ENCODE assay signal across 30 cellular contexts in genomic region chr9:37566716-37567115, GRCh38. TPM values are rescaled to one million over a fixed set of nuclear protein-coding genes. Genes with fewer than 3 reads are reported as not detected.
A peak's percentile ranks its signal among the peaks of the same experiment; 100 is the strongest.
DNase-seq lines count a peak whose midpoint lies in the region; ATAC-seq and TF ChIP-seq lines count a peak whose summit lies in the region.
"Had no signal": no experiment of that assay in that cellular context is flagged by ENCODE, and none has a peak within 500 bp of the region (broad histone marks: within the 10 kb centered on the region; RNA-seq: fewer than 3 reads in every experiment).

No MANE protein-coding gene starts in this region.

- no peaks in the 10 kb centered on the region for H4K20me1 ChIP-seq in SK-N-SH (ENCODE audit: insufficient read depth)

- TF ChIP-seq EP300 in SK-N-SH (IDR thresholded peaks at IDR 0.05; ENCODE audit: borderline replicate concordance in 1 of 2, low read depth in 1 of 2, low read length in 1 of 2): no peak

- WGBS in SK-N-SH (ENCODE audit: low lambda C conversion rate): 35% methylated on average over 3 of the region's 3 CpGs

- CTCF ChIA-PET in SK-N-SH (lab: Yijun Ruan, JAX): no interaction called here

- no peak overlapping the region for H3K9ac ChIP-seq in SK-N-SH
- H3K9ac ChIP-seq: KMS-11 had no signal

- no peaks in the 10 kb centered on the region for H3K27me3 Mint-ChIP-seq in naive B cell
- peaks cover 3% of the 10 kb centered on the region for H3K27me3 Mint-ChIP-seq in nephron progenitor cell (ENCODE audit: low read depth, poor library complexity)
- H3K27me3 Mint-ChIP-seq: activated naive CD8-positive, alpha-beta T cell treated with anti-CD3 and anti-CD28 coated beads for 36 hours had no signal

- H3K36me3 Mint-ChIP-seq in naive B cell (peaks cover 13 to 17% of the 10 kb centered on the region in 2 donors), nephron progenitor cell (ENCODE audit: low read depth) (peaks cover 80% of the 10 kb centered on the region)

- H3K9me3 Mint-ChIP-seq in naive B cell: peaks cover 7 to 31% (median 20%) of the 10 kb centered on the region in 7 donors
- peaks cover 35% of the 10 kb centered on the region for H3K9me3 Mint-ChIP-seq in nephron progenitor cell

- ATAC-seq in HG02938 (IDR thresholded peaks at IDR 0.05; ENCODE audit: unreplicated experiment) (peak; percentile 18), naive B cell (ENCODE audit: low read depth in 2 of 2) (no peak), HG03460 (IDR thresholded peaks at IDR 0.05; ENCODE audit: unreplicated experiment) (no peak)
- ATAC-seq: CD8-positive, alpha-beta T cell; gastrocnemius medialis; lower lobe of right lung; PC-3; stimulated activated effector memory CD8-positive, alpha-beta T cell treated with anti-CD3 and anti-CD28 coated beads, Interleukin-12 subunit alpha, Interleukin-12 subunit beta, amount 100 ng/mL, for 72 hours had no signal

- no peaks in the 10 kb centered on the region for H3K9me3 ChIP-seq in SK-N-SH
- H3K9me3 ChIP-seq: gastrocnemius medialis, HAP-1, lower lobe of right lung, neutrophil, suprapubic skin had no signal

- H3K4me1 ChIP-seq in SK-N-SH (ENCODE audit: control insufficient read depth in 1 of 2, insufficient read depth in 2 of 2, low read depth in 1 of 2, low read length in 1 of 2): no peaks in the 10 kb centered on the region; a peak in 1 of 4 replicates
- H3K4me1 ChIP-seq: HAP-1, lower lobe of right lung, suprapubic skin had no signal

- peak overlapping the region in 3 of 6 donors; percentile 50 to 90 (median 83) for H3K27ac Mint-ChIP-seq in naive B cell
- no peak overlapping the region for H3K27ac Mint-ChIP-seq in nephron progenitor cell
- H3K27ac Mint-ChIP-seq: activated naive CD8-positive, alpha-beta T cell treated with anti-CD3 and anti-CD28 coated beads for 36 hours; CD8-positive, alpha-beta T cell; stimulated activated effector memory CD8-positive, alpha-beta T cell treated with anti-CD3 and anti-CD28 coated beads, Interleukin-12 subunit alpha, Interleukin-12 subunit beta, amount 100 ng/mL, for 72 hours; T-helper 1 cell treated with Interleukin-12 subunit alpha and Interleukin-12 subunit beta and Interleukin-4 antibody, amounts not matched to agents 30 μg/mL and 1 μg/mL, for 36 hours had no signal

- DNase-seq in GM12864 (ENCODE audit: low read depth) (no peak), SK-N-SH (peak; percentile 40), naive B cell (no peak), retina (no peak), nephron progenitor cell (no peak)
- DNase-seq: activated CD4-positive, alpha-beta T cell treated with anti-CD3 and anti-CD28 coated beads, Interleukin-2, amount 50 U/mL, for 1 hour; activated naive CD8-positive, alpha-beta T cell treated with anti-CD3 and anti-CD28 coated beads for 36 hours; CD8-positive, alpha-beta T cell; DMS53; effector CD4-positive, alpha-beta T cell; gastrocnemius medialis; hypothalamus; islet precursor cell; lower lobe of right lung; NCI-H1694 treated with DMSO at 0.1 percent for 48 hours; NCI-H2227 treated with DMSO at 0.1 percent for 48 hours; NCI-H774; PC-3; SIG-M5; stimulated activated CD4-positive, alpha-beta T cell treated with anti-CD3 and anti-CD28 coated beads, Interleukin-2, amount 100 ng/mL, for 24 hours had no signal

- 0 out of 4 replicates have a peak overlapping the region, but pooled peaks of 1 of the 2 experiments have one; percentile 24 for H3K27ac ChIP-seq in SK-N-SH (ENCODE audit: low read depth in 2 of 2, low read length in 1 of 2)
- H3K27ac ChIP-seq: KMS-11, lower lobe of right lung, neutrophil, skin epidermis, suprapubic skin, VCaP had no signal

- H3K4me3 Mint-ChIP-seq in naive B cell (peak overlapping the region in 5 of 8 donors; percentile 3 to 89 (median 64)), nephron progenitor cell (no peak overlapping the region)
- H3K4me3 Mint-ChIP-seq: activated naive CD8-positive, alpha-beta T cell treated with anti-CD3 and anti-CD28 coated beads for 36 hours; CD8-positive, alpha-beta T cell; stimulated activated effector memory CD8-positive, alpha-beta T cell treated with anti-CD3 and anti-CD28 coated beads, Interleukin-12 subunit alpha, Interleukin-12 subunit beta, amount 100 ng/mL, for 72 hours; T-helper 1 cell treated with Interleukin-12 subunit alpha and Interleukin-12 subunit beta and Interleukin-4 antibody, amounts not matched to agents 30 μg/mL and 1 μg/mL, for 36 hours had no signal

- H3F3A ChIP-seq in SK-N-SH (replicated peaks; ENCODE audit: insufficient read depth): no peaks in the 10 kb centered on the region

- TF ChIP-seq RAD21 in SK-N-SH (IDR thresholded peaks at IDR 0.05; ENCODE audit: low read length): no peak

- H3K79me2 ChIP-seq in SK-N-SH (ENCODE audit: insufficient read depth): 0 out of 2 replicates have a peak, but pooled peaks cover 12% of the 10 kb centered on the region

- H3K27me3 ChIP-seq in SK-N-SH (ENCODE audit: insufficient read depth): no peaks in the 10 kb centered on the region
- H3K27me3 ChIP-seq: gastrocnemius medialis, neutrophil, suprapubic skin had no signal

- POLR2A ChIA-PET in SK-N-SH (lab: Yijun Ruan, JAX): interaction anchor here (2.1 kb wide), 1 partner anchor 8 kb away, joined by 7 read pairs; no protein-coding TSS in a partner anchor

- no peaks in the 10 kb centered on the region for H3K9me2 ChIP-seq in SK-N-SH

- H3K4me3 ChIP-seq in GM12864 (ENCODE audit: low read depth, low read length) (peak overlapping the region; percentile 0; the same call in 1 of the 2 replicates), SK-N-SH (ENCODE audit: low read depth in 2 of 2, low read length in 1 of 2) (no peak overlapping the region)
- H3K4me3 ChIP-seq: gastrocnemius medialis, HAP-1, lower lobe of right lung, skin epidermis, suprapubic skin had no signal

- H3K4me1 Mint-ChIP-seq in naive B cell (peaks cover 59 to 84% (median 63%) of the 10 kb centered on the region in 3 donors), nephron progenitor cell (peaks cover 16% of the 10 kb centered on the region)
- H3K4me1 Mint-ChIP-seq: activated naive CD8-positive, alpha-beta T cell treated with anti-CD3 and anti-CD28 coated beads for 36 hours; stimulated activated effector memory CD8-positive, alpha-beta T cell treated with anti-CD3 and anti-CD28 coated beads, Interleukin-12 subunit alpha, Interleukin-12 subunit beta, amount 100 ng/mL, for 72 hours had no signal

- no peak for TF ChIP-seq CTCF in GM12864 (IDR thresholded peaks at IDR 0.05; ENCODE audit: low read depth, low read length, missing control alignments)
- TF ChIP-seq CTCF in SK-N-SH (IDR thresholded peaks at IDR 0.05): no peak
- no peak for TF ChIP-seq CTCF in nephron progenitor cell (IDR thresholded peaks at IDR 0.05)

- no peak overlapping the region for H2AFZ ChIP-seq in SK-N-SH (ENCODE audit: low read depth)

- H3K36me3 ChIP-seq in SK-N-SH (replicated peaks in 1 of 2; ENCODE audit: control insufficient read depth in 1 of 2, insufficient read depth in 2 of 2, low read length in 1 of 2): peaks cover 2 to 12% of the 10 kb centered on the region in 2 experiments
- H3K36me3 ChIP-seq: gastrocnemius medialis, lower lobe of right lung, neutrophil, suprapubic skin had no signal

- no peak overlapping the region for H3K4me2 ChIP-seq in SK-N-SH
- H3K4me2 ChIP-seq: KMS-11 had no signal

TF ChIP-seq in SK-N-SH, 30 proteins besides CTCF, POLR2A, EP300 and RAD21:
- no peak for TF ChIP-seq MEF2A (IDR thresholded peaks at IDR 0.05; ENCODE audit: borderline replicate concordance, low read depth)
- peak; percentile 76 for TF ChIP-seq TCF12 (IDR thresholded peaks at IDR 0.05)
TF ChIP-seq in SK-N-SH: peak in this region for 1.

RNA-seq across cellular contexts. Expression of gene FBXO10, which starts 9.5 kb away (rescaled TPM):
- polyA plus RNA-seq in SK-N-SH (2012; rRNA removed) (10.1 and 12.8 TPM in 2 replicates), naive B cell (ENCODE audit: low read depth in 6 of 6) (1 to 10 TPM; 2.7 to 7.8 (median 7.5) TPM)
- polyA plus RNA-seq in SK-N-SH (2012; cell fraction: cytosol; rRNA removed): 5.0 and 7.8 TPM in 2 replicates
- polyA plus RNA-seq in SK-N-SH (2012; cell fraction: nucleus; rRNA removed): 26.3 and 29.4 TPM in 2 replicates

RNA-seq across cellular contexts. Expression of gene TOMM5, which starts 25.7 kb away (rescaled TPM):
- polyA plus RNA-seq in SK-N-SH (2012; rRNA removed): 215 and 255 TPM in 2 replicates
- 285 and 368 TPM in 2 replicates for polyA plus RNA-seq in SK-N-SH (2012; cell fraction: cytosol; rRNA removed)
- 62.1 and 68.8 TPM in 2 replicates for polyA plus RNA-seq in SK-N-SH (2012; cell fraction: nucleus; rRNA removed)
- polyA plus RNA-seq in naive B cell (ENCODE audit: low read depth in 6 of 6): 100 to 1,000 TPM; 127 to 214 (median 179) TPM
